ENCODE assay signal across 15 cellular contexts in genomic region chr9:107332883-107333282, GRCh38.
"Had no signal": no experiment of that assay in that cellular context is flagged by ENCODE, and none has a peak within 500 bp of the region (broad histone marks: within the 10 kb centered on the region; RNA-seq: fewer than 3 reads in every experiment).

No MANE protein-coding gene starts in this region.

- H3K4me1 ChIP-seq: SJSA1, spleen had no signal

- H3K9me3 ChIP-seq: sigmoid colon, SJSA1, spleen, stomach, thoracic aorta had no signal

- H3K27ac ChIP-seq: sigmoid colon, SJSA1, spleen, stomach, thoracic aorta had no signal

- H3K4me3 Mint-ChIP-seq: activated T-cell treated with anti-CD3 and anti-CD28 coated beads, Interleukin-2, amount 50 U/mL, for 4 hours; neural crest cell had no signal

- H3K9me3 Mint-ChIP-seq: activated T-cell treated with anti-CD3 and anti-CD28 coated beads, Interleukin-2, amount 50 U/mL, for 4 hours had no signal

- H3K27me3 ChIP-seq: cardiac muscle cell, sigmoid colon, SJSA1, spleen, stomach had no signal

- DNase-seq: activated CD4-positive, alpha-beta T cell treated with anti-CD3 and anti-CD28 coated beads, Interleukin-2, amount 50 U/mL, for 4 hours; activated gamma-delta T cell; activated T-cell treated with anti-CD3 and anti-CD28 coated beads, Interleukin-2, amount 50 U/mL, for 4 hours; islet precursor cell; mesendoderm; sigmoid colon; spleen; stomach; SW 1271 had no signal

- H3K4me3 ChIP-seq: cardiac muscle cell, sigmoid colon, SJSA1, spleen, stomach, thoracic aorta had no signal

- ATAC-seq: esophagus mucosa, left lobe of liver had no signal
